In the genomic region with DNA sequence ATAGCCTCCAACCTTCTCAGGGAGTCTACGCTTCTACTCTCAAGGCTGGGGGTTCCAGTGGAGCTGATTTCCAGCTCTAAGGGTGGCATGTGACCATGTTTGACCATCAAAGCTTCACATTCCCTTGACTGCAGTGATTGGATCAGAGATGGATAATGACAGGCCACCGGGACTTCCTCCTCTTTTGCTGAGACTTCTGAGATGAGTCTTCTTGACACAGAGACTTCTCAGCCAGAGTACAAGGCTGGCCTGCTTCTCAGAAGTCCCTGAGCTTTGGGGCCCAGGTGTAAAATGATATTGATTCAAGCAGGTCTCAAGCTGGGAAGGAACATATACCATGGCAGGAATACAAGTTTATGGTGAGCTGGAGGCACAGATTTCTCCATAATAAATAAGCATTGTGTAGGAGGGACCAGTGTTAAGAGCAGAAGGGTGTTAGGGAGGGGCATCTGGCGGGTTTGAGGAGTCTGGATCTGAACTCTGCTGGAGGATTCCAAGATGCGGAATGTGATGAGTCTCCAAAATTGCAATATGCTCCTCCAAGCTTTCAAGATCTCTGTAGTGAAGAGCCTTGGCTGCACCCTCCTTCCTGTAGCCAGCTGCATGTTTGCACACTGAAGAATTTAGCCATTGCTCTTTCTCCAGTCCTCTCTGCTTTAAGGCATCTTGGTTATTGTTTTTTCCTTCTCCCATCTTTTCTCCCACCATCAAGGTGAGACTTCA, we compare ENCODE assay signal across 11 cellular contexts. TPM values are rescaled to one million over a fixed set of nuclear protein-coding genes. Genes with fewer than 3 reads are reported as not detected.
DNase-seq lines count a peak whose midpoint lies in the region; ATAC-seq, FAIRE-seq and TF ChIP-seq lines count a peak whose summit lies in the region.
"Had no signal": no experiment of that assay in that cellular context is flagged by ENCODE, and none has a peak within 500 bp of the region (broad histone marks: within the 10 kb centered on the region; RNA-seq: fewer than 3 reads in every experiment).

No MANE protein-coding gene starts in this region.

- H3K27me3 ChIP-seq in foreskin keratinocyte, result no peaks in the 10 kb centered on the region
- H3K27me3 ChIP-seq: neutrophil had no signal

- peak; percentile 85 for FAIRE-seq in GM12891 (lab: Jason Lieb, UNC)

- no peak for TF ChIP-seq CTCF in foreskin keratinocyte (conservative IDR thresholded peaks at IDR 0.05)

- H3K27ac ChIP-seq in foreskin keratinocyte, result peak overlapping the region; percentile 6
- H3K27ac ChIP-seq: neutrophil had no signal

- ATAC-seq in GM21528 (IDR thresholded peaks at IDR 0.05; ENCODE audit: low FRiP score, unreplicated experiment), result peak; percentile 43
- ATAC-seq in HG03432 (IDR thresholded peaks at IDR 0.05; ENCODE audit: unreplicated experiment), result peak; percentile 35
- no peak for ATAC-seq in foreskin keratinocyte

- peaks cover 4% of the 10 kb centered on the region for H3K4me1 ChIP-seq in foreskin keratinocyte

- no peak for TF ChIP-seq POLR2A in GM12891 (IDR thresholded peaks at IDR 0.05; ENCODE audit: low read depth, low read length)

- no peak for DNase-seq in GM12891 (ENCODE audit: insufficient read length, low spot score)
- DNase-seq in foreskin keratinocyte, result no peak
- no peak for DNase-seq in DMS53 (lab: John Stamatoyannopoulos, UW)
- DNase-seq in NCI-H774 (lab: John Stamatoyannopoulos, UW), result no peak
- DNase-seq in NCI-H524 (lab: John Stamatoyannopoulos, UW), result no peak
- no peak for DNase-seq in superior temporal gyrus (ENCODE audit: extremely low spot score)
- DNase-seq: caudate nucleus; CD4-positive, CD25-positive, alpha-beta regulatory T cell had no signal

TF ChIP-seq in GM12891, 5 proteins besides CTCF, POLR2A, EP300 and RAD21:
- TF ChIP-seq POU2F2 (IDR thresholded peaks at IDR 0.05; ENCODE audit: low read depth, low read length), result no peak
- no peak for TF ChIP-seq POLR2AphosphoS5 (IDR thresholded peaks at IDR 0.05; ENCODE audit: low read depth, low read length)
- peak; percentile 49 for TF ChIP-seq SPI1 (IDR thresholded peaks at IDR 0.05; ENCODE audit: low read depth, low read length)
- no peak for TF ChIP-seq TAF1 (IDR thresholded peaks at IDR 0.05; ENCODE audit: low read depth, low read length)
- no peak for TF ChIP-seq PAX5 (IDR thresholded peaks at IDR 0.05; ENCODE audit: insufficient read depth, low read length, severe bottlenecking)

RNA-seq across cellular contexts. Expression of a gene that starts 41.7 kb away (rescaled TPM):
- polyA plus RNA-seq in GM12891 (2012; ENCODE audit: low read depth, missing spikeins), result 51.6 TPM
- total RNA-seq in foreskin keratinocyte, result 119 and 124 TPM in 2 replicates
- 89.8 and 97.6 TPM in 2 replicates for polyA plus RNA-seq in foreskin keratinocyte

RNA-seq across cellular contexts. Expression of a gene that starts 54.8 kb away (rescaled TPM):
- polyA plus RNA-seq in GM12891 (2012; ENCODE audit: low read depth, missing spikeins), result 82.8 TPM
- 17.1 and 19.4 TPM in 2 replicates for total RNA-seq in foreskin keratinocyte
- polyA plus RNA-seq in foreskin keratinocyte, result 7.6 and 8.2 TPM in 2 replicates
